8 cellular contexts compared by ENCODE assay signal in genomic region chr4:5710065-5710961, GRCh38. TPM values are rescaled to one million over a fixed set of nuclear protein-coding genes. Genes with fewer than 3 reads are reported as not detected.
A peak's percentile ranks its signal among the peaks of the same experiment; 100 is the strongest.
DNase-seq lines count a peak whose midpoint lies in the region; ATAC-seq and TF ChIP-seq lines count a peak whose summit lies in the region.

No MANE protein-coding gene starts in this region.

- H3K9me3 ChIP-seq in RWPE2 (ENCODE audit: severe bottlenecking) (peaks cover 3% of the 10 kb centered on the region), esophagus muscularis mucosa (peaks cover 0 to 9% (median 3%) of the 10 kb centered on the region in 4 donors)

- DNase-seq in DMS 273 (lab: John Stamatoyannopoulos, UW; ENCODE audit: unreplicated experiment) (peak; percentile 42), DMS 273 treated with DMSO at 0.1 percent for 48 hours (lab: John Stamatoyannopoulos, UW) (no peak), RWPE2 (ENCODE audit: low spot score) (no peak), esophagus muscularis mucosa (ENCODE audit: extremely low spot score) (no peak), natural killer cell (no peak), KG1 (lab: John Stamatoyannopoulos, UW) (no peak), hippocampal formation (lab: John Stamatoyannopoulos, UW) (no peak), SKM-1 treated with dmso at 0.1 percent for 144 hours (lab: John Stamatoyannopoulos, UW; ENCODE audit: unreplicated experiment) (no peak)

- H3K27me3 Mint-ChIP-seq in natural killer cell (ENCODE audit: low read depth in 2 of 2), result peaks cover 45 to 63% of the 10 kb centered on the region in 2 donors

- H3K4me3 Mint-ChIP-seq in natural killer cell, result peak overlapping the region; percentile 73

- no peaks in the 10 kb centered on the region for H3K9me3 Mint-ChIP-seq in natural killer cell

- 18% methylated on average over 13 of the region's 13 CpGs for WGBS in esophagus muscularis mucosa

- H3K36me3 ChIP-seq in RWPE2 (ENCODE audit: low read depth) (peaks cover 13% of the 10 kb centered on the region), esophagus muscularis mucosa (no peaks in the 10 kb centered on the region)

- H3K4me3 ChIP-seq in RWPE2 (ENCODE audit: severe bottlenecking) (peak overlapping the region; percentile 62), esophagus muscularis mucosa (peak overlapping the region; percentile 62 to 69 (median 64))

- TF ChIP-seq POLR2A in esophagus muscularis mucosa (IDR thresholded peaks at IDR 0.05; ENCODE audit: low read depth), result no peak

- H3K27ac ChIP-seq in RWPE2 (ENCODE audit: poor library complexity, severe bottlenecking) (peak overlapping the region; percentile 62), esophagus muscularis mucosa (replicated peaks in 1 of 4) (peak overlapping the region; percentile 87 to 91 (median 89))

- TF ChIP-seq CTCF in RWPE2 (IDR thresholded peaks at IDR 0.05; ENCODE audit: poor library complexity, severe bottlenecking) (no peak), esophagus muscularis mucosa (IDR thresholded peaks at IDR 0.05) (peak; percentile 23 to 52 (median 24)), natural killer cell (IDR thresholded peaks at IDR 0.05) (no peak)

- no peak overlapping the region for H3K27ac Mint-ChIP-seq in natural killer cell

- ATAC-seq in RWPE2 (ENCODE audit: low read depth) (peak; percentile 11; the same call in 2 of the 3 replicates), natural killer cell (no peak)

- H3K4me1 Mint-ChIP-seq in natural killer cell, result peaks cover 0 to 15% of the 10 kb centered on the region in 2 donors

- TF ChIP-seq EP300 in esophagus muscularis mucosa (IDR thresholded peaks at IDR 0.05), result no peak

- H3K27me3 ChIP-seq in RWPE2 (ENCODE audit: insufficient read depth, poor library complexity, severe bottlenecking), result no peaks in the 10 kb centered on the region
- no peaks in the 10 kb centered on the region for H3K27me3 ChIP-seq in esophagus muscularis mucosa

- H3K4me1 ChIP-seq in RWPE2 (ENCODE audit: insufficient read depth, poor library complexity, severe bottlenecking), result peaks cover 18% of the 10 kb centered on the region
- H3K4me1 ChIP-seq in esophagus muscularis mucosa, result peaks cover 27 to 60% (median 59%) of the 10 kb centered on the region in 4 donors

- H3K36me3 Mint-ChIP-seq in natural killer cell, result no peaks in the 10 kb centered on the region

- intact Hi-C loops in esophagus muscularis mucosa (cut with DNase I) (no loop called here), natural killer cell (cut with micrococcal nuclease) (no loop called here)

RNA-seq across cellular contexts. Expression of gene EVC, which starts 0.7 kb away (rescaled TPM):
- total RNA-seq in esophagus muscularis mucosa (10 to 100 TPM; 25.7 to 59.6 (median 44.2) TPM), natural killer cell (1 to 10 TPM in 1 of 3 donors, under 1 TPM in 2; 0.18 to 2.9 (median 0.42) TPM)

RNA-seq across cellular contexts. Expression of gene EVC2, which starts 2.0 kb away (rescaled TPM):
- total RNA-seq in esophagus muscularis mucosa, result 10 to 100 TPM in 2 of 4 donors, 1 to 10 TPM in 2; 8.3 to 12.4 (median 9.9) TPM
- 1 to 10 TPM in 2 of 3 donors, under 1 TPM in 1; 0.20 to 2.6 (median 1.5) TPM for total RNA-seq in natural killer cell

Comparison
In these comparisons a context has a peak if more than half of its experiments do, and no peak if none do; other contexts are left out.
1. CTCF ChIP-seq: peak in esophagus muscularis mucosa (3 of 3); none in RWPE2 (single experiment) and natural killer cell (single experiment).
2. RNA of gene EVC, which starts 0.7 kb away (total RNA-seq): 25.7 to 59.6 TPM in esophagus muscularis mucosa; 0.18 to 2.9 TPM in natural killer cell; every median in the first group is over 4 times any median in the second.